Comparison of ENCODE assay signal across 15 cellular contexts in the genomic region with DNA sequence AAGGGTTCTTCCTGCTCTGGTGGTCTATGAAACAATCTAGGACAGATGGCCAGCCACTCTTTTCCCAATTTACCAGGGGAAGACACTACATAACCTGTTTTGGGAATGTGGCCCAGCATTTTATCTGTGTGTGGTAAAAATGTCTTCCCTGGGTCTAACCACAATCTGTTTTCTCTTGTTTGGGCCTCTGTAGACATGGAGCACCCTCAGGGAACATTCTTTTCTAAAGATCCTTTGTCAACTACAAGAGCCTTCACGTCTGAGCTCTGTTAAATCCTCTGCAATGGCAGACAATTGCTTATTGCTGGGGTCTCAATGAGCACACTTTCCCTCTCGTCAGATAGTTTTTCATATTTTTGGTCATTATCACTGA. TPM values are rescaled to one million over a fixed set of nuclear protein-coding genes. Genes with fewer than 3 reads are reported as not detected.
A peak's percentile ranks its signal among the peaks of the same experiment; 100 is the strongest.
DNase-seq lines count a peak whose midpoint lies in the region; ATAC-seq and TF ChIP-seq lines count a peak whose summit lies in the region.
"Had no signal": no experiment of that assay in that cellular context is flagged by ENCODE, and none has a peak within 500 bp of the region (broad histone marks: within the 10 kb centered on the region; RNA-seq: fewer than 3 reads in every experiment).

No MANE protein-coding gene starts in this region.

- H3K9me3 Mint-ChIP-seq in MCF 10A (ENCODE audit: unreplicated experiment), result no peaks in the 10 kb centered on the region
- no peaks in the 10 kb centered on the region for H3K9me3 Mint-ChIP-seq in CD8-positive, alpha-beta T cell
- H3K9me3 Mint-ChIP-seq: activated T-helper 1 cell treated with anti-CD3 and anti-CD28 coated beads, Interleukin-12 subunit alpha, Interleukin-12 subunit beta, Interleukin-2, Interleukin-4 antibody, amounts not matched to agents 30 ng/mL and 10 ng/mL and 1 ng/mL, durations not matched to agents 14 hours and 24 hours and 36 hours; memory B cell had no signal

- no peaks in the 10 kb centered on the region for H3K36me3 Mint-ChIP-seq in MCF 10A (ENCODE audit: insufficient read depth, unreplicated experiment)
- no peaks in the 10 kb centered on the region for H3K36me3 Mint-ChIP-seq in CD8-positive, alpha-beta T cell
- H3K36me3 Mint-ChIP-seq: memory B cell had no signal

- H3K27ac ChIP-seq in breast epithelium, result no peak overlapping the region
- no peak overlapping the region for H3K27ac ChIP-seq in CD8-positive, alpha-beta T cell (ENCODE audit: low read depth, low read length)

- H3K27me3 ChIP-seq in breast epithelium, result peaks cover 0 to 60% of the 10 kb centered on the region in 2 donors
- no peaks in the 10 kb centered on the region for H3K27me3 ChIP-seq in CD8-positive, alpha-beta T cell (ENCODE audit: insufficient read depth, low read length)

- H3K4me3 Mint-ChIP-seq in MCF 10A (ENCODE audit: unreplicated experiment), result no peak overlapping the region
- no peak overlapping the region for H3K4me3 Mint-ChIP-seq in CD8-positive, alpha-beta T cell
- H3K4me3 Mint-ChIP-seq: activated T-helper 1 cell treated with anti-CD3 and anti-CD28 coated beads, Interleukin-12 subunit alpha, Interleukin-12 subunit beta, Interleukin-2, Interleukin-4 antibody, amounts not matched to agents 30 ng/mL and 10 ng/mL and 1 ng/mL, durations not matched to agents 14 hours and 24 hours and 36 hours; memory B cell had no signal

- in situ Hi-C loops in SK-MEL-5 (cut with HindIII; ENCODE audit: low pct_unique_long_range_greater_than_20kb, low sequenced_read_pairs), result no loop called here

- CTCF ChIA-PET in MCF 10A (lab: Yijun Ruan, JAX), result interaction anchor here (0.5 to 1.4 kb wide), 4 partner anchors 19 to 578 kb away, joined by 3 to 4 read pairs (median 3); no protein-coding TSS in a partner anchor
- CTCF ChIA-PET in CD8-positive, alpha-beta T cell (lab: Charles Lee), result no interaction called here

- intact Hi-C loops in MCF 10A (cut with micrococcal nuclease), result loop anchor here (1.0 kb wide), 1 partner anchor 49 kb away; no protein-coding TSS in a partner anchor
- intact Hi-C loops in breast epithelium (cut with DNase I; ENCODE audit: low total_unique reads), result no loop called here
- intact Hi-C loops in CD8-positive, alpha-beta T cell (cut with DNase I, micrococcal nuclease), result no loop called here

- no peaks in the 10 kb centered on the region for H3K36me3 ChIP-seq in breast epithelium
- no peaks in the 10 kb centered on the region for H3K36me3 ChIP-seq in CD8-positive, alpha-beta T cell (ENCODE audit: insufficient read depth, low read length)

- H3K4me3 ChIP-seq in breast epithelium (no peak overlapping the region), fibroblast of villous mesenchyme (ENCODE audit: low read depth, low read length) (no peak overlapping the region)
- H3K4me3 ChIP-seq in CD8-positive, alpha-beta T cell (ENCODE audit: low read depth, low read length), result no peak overlapping the region
- H3K4me3 ChIP-seq: skin epidermis had no signal

- no peaks in the 10 kb centered on the region for H3K9me3 ChIP-seq in breast epithelium
- no peaks in the 10 kb centered on the region for H3K9me3 ChIP-seq in CD8-positive, alpha-beta T cell (ENCODE audit: low read length)

- no peaks in the 10 kb centered on the region for H3K27me3 Mint-ChIP-seq in MCF 10A (ENCODE audit: insufficient read depth, unreplicated experiment)
- peaks cover 2% of the 10 kb centered on the region for H3K27me3 Mint-ChIP-seq in CD8-positive, alpha-beta T cell (ENCODE audit: low read depth)

- H3K27ac Mint-ChIP-seq in MCF 10A (ENCODE audit: low read depth, unreplicated experiment), result no peak overlapping the region
- no peak overlapping the region for H3K27ac Mint-ChIP-seq in CD8-positive, alpha-beta T cell
- H3K27ac Mint-ChIP-seq: memory B cell had no signal

- no TSS peak for BruUV-seq in MCF 10A (replicated peaks; lab: Mats Ljungman, UMichigan)

- DNase-seq in MCF 10A (ENCODE audit: unreplicated experiment) (peak; percentile 30), breast epithelium (ENCODE audit: low spot score in 2 of 2) (no peak), SK-MEL-5 (ENCODE audit: low read depth, low spot score) (peak; percentile 76), fibroblast of villous mesenchyme (ENCODE audit: low read depth) (peak; percentile 32), SIG-M5 treated with dmso at 0.1 percent for 504 hours (lab: John Stamatoyannopoulos, UW; ENCODE audit: unreplicated experiment) (no peak)
- no peak for DNase-seq in activated CD8-positive, alpha-beta memory T cell treated with anti-CD3 and anti-CD28 coated beads, Interleukin-2, amount 50 U/mL, for 4 hours
- DNase-seq in CD8-positive, alpha-beta T cell, result no peak
- DNase-seq: NCI-H524 treated with DMSO at 0.1 percent for 48 hours; nucleus accumbens; stimulated activated naive CD4-positive, alpha-beta T cell had no signal

- H3K4me1 Mint-ChIP-seq in MCF 10A (ENCODE audit: insufficient read depth, unreplicated experiment), result peaks cover 24% of the 10 kb centered on the region
- no peaks in the 10 kb centered on the region for H3K4me1 Mint-ChIP-seq in CD8-positive, alpha-beta T cell (ENCODE audit: low read depth)
- H3K4me1 Mint-ChIP-seq: memory B cell had no signal

- POLR2A ChIA-PET in MCF 10A (lab: Yijun Ruan, JAX), result interaction anchor here (0.6 to 3.1 kb wide), 5 partner anchors 14 to 140 kb away, joined by 3 to 13 read pairs (median 3); no protein-coding TSS in a partner anchor
- POLR2A ChIA-PET in CD8-positive, alpha-beta T cell (lab: Charles Lee), result no interaction called here

- no peak for ATAC-seq in GM19328 (IDR thresholded peaks at IDR 0.05; ENCODE audit: unreplicated experiment)
- ATAC-seq in CD8-positive, alpha-beta T cell, result no peak

- H3K4me1 ChIP-seq in breast epithelium, result no peaks in the 10 kb centered on the region
- no peaks in the 10 kb centered on the region for H3K4me1 ChIP-seq in CD8-positive, alpha-beta T cell (ENCODE audit: insufficient read depth, low read length)

- no peak for TF ChIP-seq POLR2A in breast epithelium (IDR thresholded peaks at IDR 0.05)

- no peak for TF ChIP-seq CTCF in MCF 10A (IDR thresholded peaks at IDR 0.05; ENCODE audit: unreplicated experiment)
- no peak for TF ChIP-seq CTCF in breast epithelium (IDR thresholded peaks at IDR 0.05)
- TF ChIP-seq CTCF in fibroblast of villous mesenchyme (IDR thresholded peaks at IDR 0.05; ENCODE audit: insufficient read depth, low read depth, low read length), result no peak
- no peak for TF ChIP-seq CTCF in CD8-positive, alpha-beta T cell (IDR thresholded peaks at IDR 0.05)

RNA-seq across cellular contexts. Expression of gene PLAC1, which starts 35.5 kb away (rescaled TPM):
- total RNA-seq in MCF 10A (2022), result 0.83 and 0.91 TPM in 2 replicates
- not detected for total RNA-seq in breast epithelium
- 1.6 and 1.7 TPM in 2 replicates for total RNA-seq in SK-MEL-5 (2014; rRNA removed; shearing (Covaris generic))
- polyA plus RNA-seq in SK-MEL-5 (2015; cell fraction: cytosol; rRNA removed), result 1.0 and 1.2 TPM in 2 replicates
- not detected in 2 replicates for polyA plus RNA-seq in SK-MEL-5 (2015; cell fraction: nucleus; rRNA removed)
- total RNA-seq in fibroblast of villous mesenchyme, result 0.32 and 0.43 TPM in 2 replicates
- not detected for total RNA-seq in CD8-positive, alpha-beta T cell
- total RNA-seq: activated T-helper 1 cell treated with anti-CD3 and anti-CD28 coated beads, Interleukin-12 subunit alpha, Interleukin-12 subunit beta, Interleukin-2, Interleukin-4 antibody, amounts not matched to agents 30 ng/mL and 10 ng/mL and 1 ng/mL, durations not matched to agents 14 hours and 24 hours and 36 hours; dermis microvascular lymphatic vessel endothelial cell had no signal

Comparison
In these comparisons a context has a peak if more than half of its experiments do, and no peak if none do; other contexts are left out.
1. DNase-seq: peak in MCF 10A (single experiment), SK-MEL-5 (single experiment) and fibroblast of villous mesenchyme (single experiment); none in breast epithelium (0 of 2), activated CD8-positive, alpha-beta memory T cell treated with anti-CD3 and anti-CD28 coated beads, Interleukin-2, amount 50 U/mL, for 4 hours (single experiment), SIG-M5 treated with dmso at 0.1 percent for 504 hours (single experiment) and CD8-positive, alpha-beta T cell (0 of 7).